Comparison of ENCODE assay signal across 9 cellular contexts in the genomic region with DNA sequence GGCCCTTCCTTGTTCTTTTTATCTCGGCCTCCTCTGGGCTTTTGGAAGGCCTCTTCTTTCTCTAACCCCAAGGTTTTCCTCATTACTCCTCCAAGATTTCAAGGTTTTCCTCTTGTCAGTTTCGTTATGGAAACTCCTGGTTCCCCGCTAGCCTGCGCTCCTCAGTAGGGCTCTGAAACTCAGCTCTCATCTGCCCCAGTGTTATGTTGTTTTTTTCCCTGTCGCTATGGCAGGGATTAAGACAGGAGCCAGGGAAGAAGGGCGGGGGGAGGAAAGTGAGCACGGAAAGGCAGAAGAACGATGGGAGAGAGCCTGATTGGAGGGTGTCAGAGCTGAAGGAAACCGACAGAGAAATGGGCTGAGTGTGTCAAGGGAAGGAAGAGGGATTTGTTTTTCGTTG. TPM values are rescaled to one million over a fixed set of nuclear protein-coding genes. Genes with fewer than 3 reads are reported as not detected.
DNase-seq lines count a peak whose midpoint lies in the region; ATAC-seq and TF ChIP-seq lines count a peak whose summit lies in the region.
"Had no signal": no experiment of that assay in that cellular context is flagged by ENCODE, and none has a peak within 500 bp of the region (broad histone marks: within the 10 kb centered on the region; RNA-seq: fewer than 3 reads in every experiment).

No MANE protein-coding gene starts in this region.

- H3K4me3 Mint-ChIP-seq in H9: no peak overlapping the region; a peak in 1 of 5 replicates

- no peak overlapping the region for H2BK5ac ChIP-seq in H9 (ENCODE audit: insufficient read length, low read length)

- peak overlapping the region; percentile 25 for H2AFZ ChIP-seq in H9 (ENCODE audit: low read length)

- no peak overlapping the region for H4K5ac ChIP-seq in H9 (ENCODE audit: insufficient read length, low read depth, low read length)

- H3K36me3 Mint-ChIP-seq in H9 (ENCODE audit: insufficient read depth in 1 of 3, low read depth in 3 of 3): peaks cover 2 to 11% (median 3%) of the 10 kb centered on the region in 3 experiments; a peak in 3 of 7 replicates

- no peaks in the 10 kb centered on the region for H4K20me1 ChIP-seq in H9 (ENCODE audit: control insufficient read depth, insufficient read depth, insufficient read length)

- peak overlapping the region; percentile 0 to 93 (median 24); a peak in 5 of 7 replicates for H3K27ac Mint-ChIP-seq in H9

- H3K23me2 ChIP-seq in H9 (ENCODE audit: insufficient read length, low read depth, low read length, poor library complexity, severe bottlenecking): no peaks in the 10 kb centered on the region

- no peaks in the 10 kb centered on the region for H3K79me2 ChIP-seq in H9 (ENCODE audit: insufficient read depth, low read length)

- peak overlapping the region; percentile 42 for H3K18ac ChIP-seq in H9 (ENCODE audit: insufficient read length, low read depth, low read length)

- no peak overlapping the region for H3K4me2 ChIP-seq in H9 (ENCODE audit: insufficient read depth, insufficient read length, low read length)

- no peaks in the 10 kb centered on the region for H3K9me3 ChIP-seq in H9 (ENCODE audit: control insufficient read depth, low read depth, low read length)

- H2BK12ac ChIP-seq in H9 (ENCODE audit: insufficient read length, low read depth, low read length): no peak overlapping the region

- TF ChIP-seq CTCF in H9 (conservative IDR thresholded peaks at IDR 0.05) (no peak), choroid plexus epithelial cell (conservative IDR thresholded peaks at IDR 0.05; ENCODE audit: low read depth, low read length) (no peak)

- DNase-seq in H9 (peak; percentile 72), choroid plexus epithelial cell (ENCODE audit: low read depth) (peak; percentile 59), NCI-H748 treated with DMSO at 0.1 percent for 48 hours (lab: John Stamatoyannopoulos, UW) (no peak)
- DNase-seq in activated naive CD4-positive, alpha-beta T cell (lab: John Stamatoyannopoulos, UW): no peak
- no peak for DNase-seq in activated CD4-positive, alpha-beta T cell treated with anti-CD3 and anti-CD28 coated beads, Interleukin-2, amount 50 U/mL, for 48 hours
- DNase-seq: stimulated activated CD4-positive, alpha-beta T cell treated with anti-CD3 and anti-CD28 coated beads, Interleukin-15, amount 100 ng/mL, for 24 hours had no signal

- no peak overlapping the region for H3K9ac ChIP-seq in H9 (ENCODE audit: extremely low read depth, insufficient read length, low read length)

- no peaks in the 10 kb centered on the region for H3K27me3 ChIP-seq in H9 (ENCODE audit: insufficient read depth, low read length)
- H3K27me3 ChIP-seq in layer of hippocampus (ENCODE audit: control insufficient read depth, insufficient read depth, low read length): no peaks in the 10 kb centered on the region

- no peak overlapping the region for H4K8ac ChIP-seq in H9 (replicated peaks; ENCODE audit: insufficient read length, low read depth, low read length)

- no peak overlapping the region for H3K4ac ChIP-seq in H9 (ENCODE audit: low read depth, low read length)

- H3K79me1 ChIP-seq in H9 (ENCODE audit: insufficient read depth, low read depth, low read length, poor library complexity, severe bottlenecking): no peaks in the 10 kb centered on the region

- H3K23ac ChIP-seq in H9 (ENCODE audit: insufficient read length, low read depth, low read length): no peak overlapping the region

- H3K9me3 Mint-ChIP-seq in H9: peaks cover 4% of the 10 kb centered on the region in 2 experiments; a peak in 3 of 5 replicates

- no peak overlapping the region for H2BK15ac ChIP-seq in H9 (ENCODE audit: low read depth, low read length)

- 0 out of 2 replicates have a peak, but pooled peaks cover 3% of the 10 kb centered on the region for H3K4me1 ChIP-seq in H9 (ENCODE audit: insufficient read depth, low read length)

- no peak for ATAC-seq in GM19452 (IDR thresholded peaks at IDR 0.05; ENCODE audit: unreplicated experiment)

- H4K91ac ChIP-seq in H9 (ENCODE audit: insufficient read length, low read depth, low read length): no peak overlapping the region

- no peak overlapping the region for H3T11ph ChIP-seq in H9 (ENCODE audit: low read length)

- no peak overlapping the region for H2AK5ac ChIP-seq in H9 (ENCODE audit: insufficient read length, low read length)

- no peak overlapping the region for H3K4me3 ChIP-seq in choroid plexus epithelial cell (ENCODE audit: low read depth, low read length)
- no peak overlapping the region for H3K4me3 ChIP-seq in skin epidermis

- H3K4me1 Mint-ChIP-seq in H9: peaks cover 14 to 21% of the 10 kb centered on the region in 2 experiments

- no peak overlapping the region for H2BK20ac ChIP-seq in H9 (ENCODE audit: low read depth, low read length, poor library complexity, severe bottlenecking)

- H3K56ac ChIP-seq in H9 (ENCODE audit: insufficient read length, low read depth, low read length): no peak overlapping the region

- no peak overlapping the region for H2BK120ac ChIP-seq in H9 (ENCODE audit: low read depth, low read length, poor library complexity, severe bottlenecking)

- peaks cover 1% of the 10 kb centered on the region; the same call in 1 of the 2 replicates for H3K27me3 Mint-ChIP-seq in H9 (ENCODE audit: low read depth)

- no CpG with 5 or more reads among the region's 10 CpGs for WGBS in H9 (ENCODE audit: extremely low coverage, insufficient read length, low lambda C conversion rate)

- no peak overlapping the region for H3K27ac ChIP-seq in H9 (ENCODE audit: insufficient read length, low read depth, low read length)
- peak overlapping the region; percentile 35 for H3K27ac ChIP-seq in layer of hippocampus (ENCODE audit: low read depth, low read length)
- H3K27ac ChIP-seq in skin epidermis: peak overlapping the region in 19 of 21 experiments; percentile 11 to 88 (median 67)

- H3K14ac ChIP-seq in H9 (ENCODE audit: insufficient read depth, low read length): no peak overlapping the region

RNA-seq across cellular contexts. Expression of a gene that starts 26.5 kb away (rescaled TPM):
- 22.8 and 24.7 TPM in 2 replicates for total RNA-seq in H9 (2021)

Comparison
In these comparisons a context has a peak if more than half of its experiments do, and no peak if none do; other contexts are left out.
1. DNase-seq: peak in H9 (single experiment) and choroid plexus epithelial cell (single experiment); none in activated naive CD4-positive, alpha-beta T cell (0 of 4), NCI-H748 treated with DMSO at 0.1 percent for 48 hours (single experiment) and activated CD4-positive, alpha-beta T cell treated with anti-CD3 and anti-CD28 coated beads, Interleukin-2, amount 50 U/mL, for 48 hours (0 of 2).